In genomic region chr13:53198017-53198416, GRCh38 we compare ENCODE assay signal across 17 cellular contexts.
DNase-seq lines count a peak whose midpoint lies in the region; ATAC-seq, FAIRE-seq and TF ChIP-seq lines count a peak whose summit lies in the region.
"Had no signal": no experiment of that assay in that cellular context is flagged by ENCODE, and none has a peak within 500 bp of the region (broad histone marks: within the 10 kb centered on the region; RNA-seq: fewer than 3 reads in every experiment).

No MANE protein-coding gene starts in this region.

- H4K8ac ChIP-seq in H1 (ENCODE audit: extremely low read depth, insufficient read depth, low read length): no peak overlapping the region

- no peak overlapping the region for H2AFZ ChIP-seq in H1 (ENCODE audit: low read length)

- H3K23me2 ChIP-seq in H1 (ENCODE audit: low read depth, low read length): peaks cover 2% of the 10 kb centered on the region; the same call in 1 of the 2 replicates

- peaks cover 0 to 5% of the 10 kb centered on the region in 2 experiments; a peak in 1 of 4 replicates for H3K9me3 ChIP-seq in H1 (ENCODE audit: insufficient read depth in 2 of 2, low read depth in 1 of 2, low read length in 1 of 2)
- H3K9me3 ChIP-seq: HAP-1, left ventricle myocardium inferior, sigmoid colon had no signal

- no peak overlapping the region for H2BK20ac ChIP-seq in H1 (ENCODE audit: low read length)

- 86% methylated on average over 1 of the region's 1 CpG; no CpG with 5 or more reads in 1 of the 2 experiments for WGBS in H1 (ENCODE audit: extremely low coverage in 1 of 2, insufficient coverage in 1 of 2, insufficient read length in 1 of 2, insufficient replicate concordance in 2 of 2, low coverage in 1 of 2, low lambda C conversion rate in 2 of 2, missing lambda C conversion rate in 1 of 2), 2 experiments

- H2BK15ac ChIP-seq in H1 (ENCODE audit: low read length): no peak overlapping the region

- peaks cover 20 to 33% (median 32%) of the 10 kb centered on the region in 4 experiments for H3K27me3 ChIP-seq in H1 (replicated peaks in 1 of 4; ENCODE audit: control insufficient read depth in 3 of 4, extremely low read depth in 1 of 4, insufficient read depth in 3 of 4, low read length in 3 of 4)

- H3K23ac ChIP-seq in H1 (ENCODE audit: insufficient read length): no peak overlapping the region

- TF ChIP-seq CTCF in H1 (IDR thresholded peaks at IDR 0.05; ENCODE audit: control extremely low read depth in 1 of 3, insufficient read depth in 1 of 3, low read depth in 1 of 3, low read length in 3 of 3) (peak in 2 of 3 experiments; percentile 23 to 30; a peak in 2 of 4 replicates), GM20000 (IDR thresholded peaks at IDR 0.05; ENCODE audit: extremely low read depth, missing control alignments) (no peak)

- DNase-seq in Ammon's horn (ENCODE audit: low spot score) (peak; percentile 40), DMS 273 treated with DMSO at 0.1 percent for 48 hours (lab: John Stamatoyannopoulos, UW) (peak; percentile 60), NCI-H524 (lab: John Stamatoyannopoulos, UW) (peak; percentile 11 to 74), H1 (ENCODE audit: low read depth in 1 of 2, low spot score in 2 of 2) (no peak), GM20000 (ENCODE audit: low spot score) (no peak)
- DNase-seq in activated CD4-positive, alpha-beta T cell treated with anti-CD3 and anti-CD28 coated beads, Interleukin-2, amount 50 U/mL, for 4 hours: no peak
- DNase-seq: activated CD4-positive, alpha-beta T cell treated with anti-CD3 and anti-CD28 coated beads for 36 hours; activated T-cell treated with anti-CD3 and anti-CD28 coated beads, Interleukin-2, amount 50 U/mL, for 24 hours; CD4-positive, alpha-beta T cell; cortex of kidney; KG1; left ventricle myocardium inferior; sigmoid colon; stimulated activated naive B cell treated with anti-CD40 and anti-IgM and Interleukin-4, amounts not matched to agents 10 μg/mL and 1 μg/mL and 100 μg/mL, for 72 hours had no signal

- no peak overlapping the region for H3K18ac ChIP-seq in H1 (ENCODE audit: extremely low read depth, low read length)

- no peak overlapping the region for H4K91ac ChIP-seq in H1 (replicated peaks; ENCODE audit: insufficient read length, low read length)

- H2BK120ac ChIP-seq in H1 (replicated peaks; ENCODE audit: low read depth, low read length): no peak overlapping the region

- FAIRE-seq in H1 (lab: Jason Lieb, UNC): no peak

- no peaks in the 10 kb centered on the region for H3K79me1 ChIP-seq in H1 (ENCODE audit: low read depth, low read length)

- no peak overlapping the region for H4K5ac ChIP-seq in H1 (ENCODE audit: insufficient read length, low read depth, low read length)

- no peak overlapping the region for H3K14ac ChIP-seq in H1 (ENCODE audit: insufficient read length)

- H3K9ac ChIP-seq in H1 (replicated peaks in 1 of 4; ENCODE audit: extremely low read depth in 1 of 4, low read depth in 3 of 4, low read length in 3 of 4): no peak overlapping the region

- H3K56ac ChIP-seq in H1 (replicated peaks; ENCODE audit: insufficient read length, low read depth, low read length): no peak overlapping the region

- no peak for TF ChIP-seq EP300 in H1 (IDR thresholded peaks at IDR 0.05; ENCODE audit: borderline replicate concordance in 1 of 2, low read depth in 2 of 2, low read length in 2 of 2)

- peaks cover 0 to 6% (median 0%) of the 10 kb centered on the region in 4 experiments; a peak in 1 of 8 replicates for H3K36me3 ChIP-seq in H1 (ENCODE audit: control insufficient read depth in 2 of 4, insufficient read depth in 4 of 4, low read length in 3 of 4)
- H3K36me3 ChIP-seq: HAP-1, left ventricle myocardium inferior, sigmoid colon had no signal

- no peak for ATAC-seq in GM21737 (IDR thresholded peaks at IDR 0.05; ENCODE audit: unreplicated experiment)
- ATAC-seq: activated CD4-positive, alpha-beta T cell treated with anti-CD3 and anti-CD28 coated beads for 36 hours; natural killer cell treated with Interleukin-12 subunit alpha and Interleukin-12 subunit beta and Interleukin-15 and Interleukin-18, amount 100 ng/mL, for 72 hours; stimulated activated naive B cell treated with anti-CD40 and anti-IgM and Interleukin-4, amounts not matched to agents 10 μg/mL and 1 μg/mL and 100 μg/mL, for 72 hours had no signal

- no peak overlapping the region for H3K4me2 ChIP-seq in H1 (ENCODE audit: insufficient read depth in 1 of 2, low read depth in 2 of 2, low read length in 2 of 2)

- no peak for TF ChIP-seq POLR2A in H1 (IDR thresholded peaks at IDR 0.05; ENCODE audit: control extremely low read depth in 1 of 2, low read depth in 2 of 2, low read length in 2 of 2)

- H3K4ac ChIP-seq in H1 (replicated peaks; ENCODE audit: insufficient read length, low read depth, low read length): no peak overlapping the region

- CTCF ChIA-PET in H1 (lab: Charles Lee; ENCODE audit: partially characterized antibody): interaction anchor here (0.6 to 1.8 kb wide), 26 partner anchors 9 to 545 kb away, joined by 3 to 14 read pairs (median 4); partner anchors contain the start of gene SUGT1

- H2BK12ac ChIP-seq in H1 (ENCODE audit: low read depth, low read length): no peak overlapping the region

- H4K20me1 ChIP-seq in H1 (replicated peaks in 1 of 2; ENCODE audit: control insufficient read depth in 1 of 2, insufficient read depth in 2 of 2, low read length in 2 of 2): no peaks in the 10 kb centered on the region

- no peak overlapping the region for H2BK5ac ChIP-seq in H1 (ENCODE audit: low read depth, low read length)

- POLR2A ChIA-PET in H1 (lab: Charles Lee; ENCODE audit: partially characterized antibody): no interaction called here

- no peak overlapping the region for H2AK5ac ChIP-seq in H1 (ENCODE audit: low read depth, low read length)

- H3K4me3 ChIP-seq in H1 (ENCODE audit: extremely low read depth in 1 of 4, insufficient read depth in 2 of 4, low read depth in 3 of 4, low read length in 4 of 4): no peak overlapping the region
- H3K4me3 ChIP-seq: HAP-1, left ventricle myocardium inferior, sigmoid colon had no signal

- H3K27ac ChIP-seq in H1 (ENCODE audit: low read depth, low read length): no peak overlapping the region
- H3K27ac ChIP-seq: left ventricle myocardium inferior, sigmoid colon had no signal

- H3K4me1 ChIP-seq in H1 (replicated peaks in 1 of 4; ENCODE audit: control insufficient read depth in 3 of 4, insufficient read depth in 4 of 4, low read length in 3 of 4): peaks cover 0 to 7% (median 4%) of the 10 kb centered on the region in 4 experiments; a peak in 4 of 7 replicates
- H3K4me1 ChIP-seq: HAP-1, left ventricle myocardium inferior had no signal

- TF ChIP-seq RAD21 in H1 (IDR thresholded peaks at IDR 0.05 in 1 of 2, conservative IDR thresholded peaks at IDR 0.05 in 1 of 2; ENCODE audit: low read depth in 2 of 2, low read length in 2 of 2): peak; percentile 64 to 68

- no peaks in the 10 kb centered on the region for H3K79me2 ChIP-seq in H1 (ENCODE audit: control insufficient read depth in 1 of 2, insufficient read depth in 2 of 2, low read length in 2 of 2)

TF ChIP-seq in H1, 55 proteins besides CTCF, POLR2A, EP300 and RAD21:
- TF ChIP-seq FOSL1 (IDR thresholded peaks at IDR 0.05; ENCODE audit: insufficient read depth, low read depth, low read length) (no peak), CHD2 (IDR thresholded peaks at IDR 0.05; ENCODE audit: low read length) (no peak), EZH2 (IDR thresholded peaks at IDR 0.05; ENCODE audit: low read depth, low read length, severe bottlenecking) (no peak), CTBP2 (IDR thresholded peaks at IDR 0.05; ENCODE audit: borderline replicate concordance, insufficient read depth, insufficient read length, low read length) (no peak), JUND (IDR thresholded peaks at IDR 0.05; ENCODE audit: low read length) (no peak)

Comparison
In these comparisons a context has a peak if more than half of its experiments do, and no peak if none do; other contexts are left out.
1. DNase-seq: peak in Ammon's horn (single experiment), DMS 273 treated with DMSO at 0.1 percent for 48 hours (single experiment) and NCI-H524 (2 of 2); none in H1 (0 of 2), activated CD4-positive, alpha-beta T cell treated with anti-CD3 and anti-CD28 coated beads, Interleukin-2, amount 50 U/mL, for 4 hours (0 of 2) and GM20000 (single experiment).